ENCODE assay signal across 15 cellular contexts in genomic region chr3:127065138-127065427, GRCh38.
"Had no signal": no experiment of that assay in that cellular context is flagged by ENCODE, and none has a peak within 500 bp of the region (broad histone marks: within the 10 kb centered on the region; RNA-seq: fewer than 3 reads in every experiment).

No MANE protein-coding gene starts in this region.

- DNase-seq: cortex of kidney; effector CD8-positive, alpha-beta T cell; hippocampal formation; natural killer cell; stimulated activated CD4-positive, alpha-beta T cell treated with anti-CD3 and anti-CD28 coated beads, Interleukin-15, amount 100 ng/mL, for 24 hours; stimulated activated CD4-positive, alpha-beta T cell treated with anti-CD3 and anti-CD28 coated beads, Interleukin-1b, Interleukin-23, amount 100 ng/mL, for 48 hours; stimulated activated CD4-positive, alpha-beta T cell treated with anti-CD3 and anti-CD28 coated beads, Interleukin-4, amount 100 ng/mL, for 24 hours; stimulated activated naive B cell treated with anti-CD40 and anti-IgM and Interleukin-4, amounts not matched to agents 10 μg/mL and 1 μg/mL and 100 μg/mL, for 72 hours; stimulated activated naive CD8-positive, alpha-beta T cell treated with anti-CD3 and anti-CD28 coated beads, Interleukin-15, amount 100 ng/mL, for 72 hours had no signal

- H3K27ac ChIP-seq: dorsolateral prefrontal cortex, heart left ventricle, ovary had no signal

- ATAC-seq: heart left ventricle; natural killer cell; right cardiac atrium; stimulated activated naive CD8-positive, alpha-beta T cell treated with anti-CD3 and anti-CD28 coated beads, Interleukin-15, amount 100 ng/mL, for 72 hours had no signal

- H3K27me3 ChIP-seq: ovary had no signal

- H3K4me3 ChIP-seq: dorsolateral prefrontal cortex, heart left ventricle, ovary had no signal

- H3K9me3 ChIP-seq: heart left ventricle, ovary had no signal

- H3K4me1 ChIP-seq: heart left ventricle had no signal

- H3K36me3 ChIP-seq: heart left ventricle, ovary had no signal

- FAIRE-seq: frontal cortex, urothelium cell line had no signal
